ENCODE assay signal across 1 cellular context in the genomic region with DNA sequence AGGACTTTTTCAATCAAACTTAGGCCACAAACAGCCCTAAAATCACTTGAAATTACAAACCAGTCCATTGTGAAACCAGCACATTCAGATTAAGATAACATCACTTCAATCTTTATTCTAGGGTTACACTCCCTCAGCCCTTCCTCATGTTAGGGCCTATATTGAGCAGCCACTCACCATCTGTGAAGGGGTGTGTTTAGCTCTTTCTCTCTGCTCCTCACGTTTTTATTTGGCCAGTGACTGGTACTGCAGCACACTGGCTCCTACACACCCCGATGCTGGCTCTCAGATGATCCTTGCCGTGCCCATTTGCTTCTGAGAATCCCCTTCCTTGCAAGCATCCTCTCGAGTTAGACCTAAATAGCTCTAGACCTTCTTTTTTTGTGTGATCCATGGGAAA.
TF ChIP-seq lines count a peak whose summit lies in the region.

No MANE protein-coding gene starts in this region.

TF ChIP-seq in IMR-90, 13 proteins besides CTCF, POLR2A, EP300 and RAD21 (continued from another document):
- TF ChIP-seq FOS (IDR thresholded peaks at IDR 0.05; ENCODE audit: low read depth, low read length) (no peak), SMC3 (IDR thresholded peaks at IDR 0.05; ENCODE audit: low read depth, low read length) (no peak), MAFK (IDR thresholded peaks at IDR 0.05; ENCODE audit: low read depth, low read length) (no peak), CHD1 (IDR thresholded peaks at IDR 0.05; ENCODE audit: low read depth, low read length) (no peak), CEBPB (IDR thresholded peaks at IDR 0.05; ENCODE audit: low read depth, low read length) (no peak), BHLHE40 (IDR thresholded peaks at IDR 0.05; ENCODE audit: low read depth, low read length) (no peak), MXI1 (IDR thresholded peaks at IDR 0.05; ENCODE audit: borderline replicate concordance, low read depth, low read length) (no peak), NFE2L2 (IDR thresholded peaks at IDR 0.05; ENCODE audit: low read depth, low read length) (no peak)
- TF ChIP-seq, protein P1, sequence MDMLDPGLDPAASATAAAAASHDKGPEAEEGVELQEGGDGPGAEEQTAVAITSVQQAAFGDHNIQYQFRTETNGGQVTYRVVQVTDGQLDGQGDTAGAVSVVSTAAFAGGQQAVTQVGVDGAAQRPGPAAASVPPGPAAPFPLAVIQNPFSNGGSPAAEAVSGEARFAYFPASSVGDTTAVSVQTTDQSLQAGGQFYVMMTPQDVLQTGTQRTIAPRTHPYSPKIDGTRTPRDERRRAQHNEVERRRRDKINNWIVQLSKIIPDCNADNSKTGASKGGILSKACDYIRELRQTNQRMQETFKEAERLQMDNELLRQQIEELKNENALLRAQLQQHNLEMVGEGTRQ (IDR thresholded peaks at IDR 0.05; ENCODE audit: low read depth, low read length) = no peak
TF ChIP-seq in IMR-90: peak in this region for 0.
